26 cellular contexts compared by ENCODE assay signal in genomic region chr11:104319396-104319795, GRCh38.
DNase-seq lines count a peak whose midpoint lies in the region; ATAC-seq and TF ChIP-seq lines count a peak whose summit lies in the region.
"Had no signal": no experiment of that assay in that cellular context is flagged by ENCODE, and none has a peak within 500 bp of the region (broad histone marks: within the 10 kb centered on the region; RNA-seq: fewer than 3 reads in every experiment).

No MANE protein-coding gene starts in this region.

- CTCF ChIA-PET in CD4-positive, alpha-beta memory T cell (lab: Charles Lee; ENCODE audit: partially characterized antibody): no interaction called here

- DNase-seq in M059J (ENCODE audit: low read depth) (peak; percentile 3), SJCRH30 (peak; percentile 6 to 10), hepatocyte (ENCODE audit: low spot score) (peak; percentile 5), renal cortical epithelial cell (ENCODE audit: low read depth) (peak; percentile 54), NCI-H1694 treated with DMSO at 0.1 percent for 48 hours (lab: John Stamatoyannopoulos, UW) (no peak), inferior parietal cortex (ENCODE audit: extremely low spot score) (no peak), upper lobe of right lung (no peak)
- DNase-seq in CD4-positive, alpha-beta memory T cell: no peak
- DNase-seq: CD4-positive, alpha-beta T cell; COR-L47; DMS53; H9; NCI-H1092; NCI-H1417 treated with DMSO at 0.1 percent for 48 hours; NCI-H187; NCI-H2081 treated with DMSO at 0.1 percent for 48 hours; NCI-H2171 treated with DMSO at 0.1 percent for 48 hours; NCI-H526; OCI-M1; SIG-M5; SK-N-SH; SW 1271 had no signal

- no peak for ATAC-seq in upper lobe of right lung

- POLR2A ChIA-PET in CD4-positive, alpha-beta memory T cell (lab: Charles Lee; ENCODE audit: partially characterized antibody): no interaction called here

- no peak overlapping the region for H3K4me2 ChIP-seq in hepatocyte
- H3K4me2 ChIP-seq: BLaER1 treated with 17β-estradiol and CSF1 and Interleukin-3, amounts not matched to agents 10 nM and 100 nM; KMS-11; SK-N-SH had no signal

- no peak overlapping the region for H3K4me3 ChIP-seq in SJCRH30
- no peak overlapping the region for H3K4me3 ChIP-seq in hepatocyte
- no peak overlapping the region for H3K4me3 ChIP-seq in CD4-positive, alpha-beta memory T cell (ENCODE audit: low read length in 2 of 2)
- H3K4me3 ChIP-seq in upper lobe of right lung: no peak overlapping the region
- H3K4me3 ChIP-seq: BLaER1 treated with 17β-estradiol and CSF1 and Interleukin-3, amounts not matched to agents 10 nM and 100 nM had no signal

- no peaks in the 10 kb centered on the region for H3K4me1 Mint-ChIP-seq in CD4-positive, alpha-beta memory T cell
- H3K4me1 Mint-ChIP-seq: H9, IgD-negative memory B cell had no signal

- H3K27me3 Mint-ChIP-seq in CD4-positive, alpha-beta memory T cell: peaks cover 2 to 3% of the 10 kb centered on the region in 2 donors
- H3K27me3 Mint-ChIP-seq: CD4-positive, alpha-beta T cell had no signal

- intact Hi-C loops in CD4-positive, alpha-beta memory T cell (cut with micrococcal nuclease): no loop called here
- intact Hi-C loops in upper lobe of right lung (cut with DNase I): no loop called here

- peaks cover 0 to 3% (median 0%) of the 10 kb centered on the region in 8 donors for H3K9me3 Mint-ChIP-seq in CD4-positive, alpha-beta memory T cell
- H3K9me3 Mint-ChIP-seq: CD4-positive, alpha-beta T cell; H9 had no signal

- H3K79me2 ChIP-seq in hepatocyte: no peaks in the 10 kb centered on the region

- H2AFZ ChIP-seq in hepatocyte: no peak overlapping the region

- no peaks in the 10 kb centered on the region for H3K36me3 ChIP-seq in SJCRH30
- no peaks in the 10 kb centered on the region for H3K36me3 ChIP-seq in hepatocyte (replicated peaks; ENCODE audit: insufficient read depth, low read depth)
- no peaks in the 10 kb centered on the region for H3K36me3 ChIP-seq in CD4-positive, alpha-beta memory T cell (ENCODE audit: insufficient read depth, low read length)
- no peaks in the 10 kb centered on the region for H3K36me3 ChIP-seq in upper lobe of right lung
- H3K36me3 ChIP-seq: BLaER1 treated with 17β-estradiol and CSF1 and Interleukin-3, amounts not matched to agents 10 nM and 100 nM had no signal

- H3K4me1 ChIP-seq in SJCRH30 (0 out of 2 replicates have a peak, but pooled peaks cover 2% of the 10 kb centered on the region), hepatocyte (ENCODE audit: insufficient read depth) (no peaks in the 10 kb centered on the region), upper lobe of right lung (no peaks in the 10 kb centered on the region)
- no peaks in the 10 kb centered on the region for H3K4me1 ChIP-seq in CD4-positive, alpha-beta memory T cell (ENCODE audit: insufficient read depth, low read length)
- H3K4me1 ChIP-seq: BLaER1 treated with 17β-estradiol and CSF1 and Interleukin-3, amounts not matched to agents 10 nM and 100 nM had no signal

- no peak overlapping the region for H3K27ac Mint-ChIP-seq in CD4-positive, alpha-beta memory T cell
- H3K27ac Mint-ChIP-seq: CD4-positive, alpha-beta T cell; H9; IgD-negative memory B cell had no signal

- no peaks in the 10 kb centered on the region for H3K27me3 ChIP-seq in SJCRH30
- no peaks in the 10 kb centered on the region for H3K27me3 ChIP-seq in hepatocyte
- H3K27me3 ChIP-seq in CD4-positive, alpha-beta memory T cell (ENCODE audit: insufficient read depth, low read length): no peaks in the 10 kb centered on the region
- no peaks in the 10 kb centered on the region for H3K27me3 ChIP-seq in upper lobe of right lung
- H3K27me3 ChIP-seq: BLaER1 treated with 17β-estradiol and CSF1 and Interleukin-3, amounts not matched to agents 10 nM and 100 nM had no signal

- H3K9me2 ChIP-seq in hepatocyte (replicated peaks; ENCODE audit: insufficient read depth): no peaks in the 10 kb centered on the region
- H3K9me2 ChIP-seq: SK-N-SH had no signal

- TF ChIP-seq CTCF in hepatocyte (IDR thresholded peaks at IDR 0.05; ENCODE audit: poor library complexity) (no peak), upper lobe of right lung (IDR thresholded peaks at IDR 0.05) (no peak)

- no peak overlapping the region for H3K4me3 Mint-ChIP-seq in CD4-positive, alpha-beta memory T cell
- H3K4me3 Mint-ChIP-seq: CD4-positive, alpha-beta T cell; H9; IgD-negative memory B cell had no signal

- no peaks in the 10 kb centered on the region for H3K9me3 ChIP-seq in SJCRH30 (replicated peaks)
- H3K9me3 ChIP-seq in hepatocyte (ENCODE audit: low read depth): no peaks in the 10 kb centered on the region
- H3K9me3 ChIP-seq in CD4-positive, alpha-beta memory T cell (ENCODE audit: control insufficient read depth in 1 of 2, low read length in 2 of 2): no peaks in the 10 kb centered on the region
- H3K9me3 ChIP-seq in upper lobe of right lung: no peaks in the 10 kb centered on the region
- H3K9me3 ChIP-seq: SK-N-SH had no signal

- H4K20me1 ChIP-seq in hepatocyte (ENCODE audit: insufficient read depth, poor library complexity, severe bottlenecking): no peaks in the 10 kb centered on the region
- H4K20me1 ChIP-seq: BLaER1 treated with 17β-estradiol and CSF1 and Interleukin-3, amounts not matched to agents 10 nM and 100 nM had no signal

- H3K27ac ChIP-seq in SJCRH30: peak overlapping the region; percentile 32
- no peak overlapping the region for H3K27ac ChIP-seq in hepatocyte
- H3K27ac ChIP-seq in CD4-positive, alpha-beta memory T cell (ENCODE audit: low read depth, low read length): no peak overlapping the region
- no peak overlapping the region for H3K27ac ChIP-seq in upper lobe of right lung
- H3K27ac ChIP-seq: BLaER1 treated with 17β-estradiol and CSF1 and Interleukin-3, amounts not matched to agents 10 nM and 100 nM; HL-60; KMS-11 had no signal

- no peaks in the 10 kb centered on the region for H3K36me3 Mint-ChIP-seq in CD4-positive, alpha-beta memory T cell
- H3K36me3 Mint-ChIP-seq: IgD-negative memory B cell had no signal

- WGBS in hepatocyte (ENCODE audit: low lambda C conversion rate, missing lambda C conversion rate): 54% methylated on average over 4 of the region's 4 CpGs

Comparison
In these comparisons a context has a peak if more than half of its experiments do, and no peak if none do; other contexts are left out.
1. DNase-seq: peak in M059J (single experiment), SJCRH30 (2 of 2), hepatocyte (single experiment) and renal cortical epithelial cell (single experiment); none in NCI-H1694 treated with DMSO at 0.1 percent for 48 hours (single experiment), CD4-positive, alpha-beta memory T cell (0 of 5), inferior parietal cortex (single experiment) and upper lobe of right lung (single experiment).